ENCODE assay signal across 20 cellular contexts in genomic region chr3:49009391-49009790, GRCh38. TPM values are rescaled to one million over a fixed set of nuclear protein-coding genes. Genes with fewer than 3 reads are reported as not detected.
DNase-seq lines count a peak whose midpoint lies in the region; ATAC-seq, FAIRE-seq and TF ChIP-seq lines count a peak whose summit lies in the region.
"Had no signal": no experiment of that assay in that cellular context is flagged by ENCODE, and none has a peak within 500 bp of the region (broad histone marks: within the 10 kb centered on the region; RNA-seq: fewer than 3 reads in every experiment).

No MANE protein-coding gene starts in this region.

- H3K4me3 ChIP-seq in CD8-positive, alpha-beta T cell (ENCODE audit: low read depth, low read length) = no peak overlapping the region
- H3K4me3 ChIP-seq in astrocyte (ENCODE audit: insufficient read depth, low read depth, low read length) (no peak overlapping the region), neural progenitor cell (no peak overlapping the region)
- H3K4me3 ChIP-seq: breast epithelium, esophagus muscularis mucosa, K562 had no signal

- H3K27me3 ChIP-seq in CD8-positive, alpha-beta T cell (ENCODE audit: insufficient read depth, low read length) = no peaks in the 10 kb centered on the region
- H3K27me3 ChIP-seq in astrocyte (ENCODE audit: insufficient read depth, low read length) (no peaks in the 10 kb centered on the region), neural progenitor cell (no peaks in the 10 kb centered on the region)
- H3K27me3 ChIP-seq: breast epithelium, esophagus muscularis mucosa had no signal

- ATAC-seq in CD8-positive, alpha-beta T cell = no peak
- no peak for ATAC-seq in HG03196 (IDR thresholded peaks at IDR 0.05; ENCODE audit: unreplicated experiment)
- ATAC-seq: K562 had no signal

- H3K9me3 ChIP-seq in CD8-positive, alpha-beta T cell (ENCODE audit: low read length) = no peaks in the 10 kb centered on the region
- H3K9me3 ChIP-seq in astrocyte (ENCODE audit: insufficient read depth, low read depth, low read length) = no peaks in the 10 kb centered on the region
- H3K9me3 ChIP-seq in neural progenitor cell (ENCODE audit: low read depth) = no peaks in the 10 kb centered on the region
- H3K9me3 ChIP-seq: breast epithelium, esophagus muscularis mucosa had no signal

- peaks cover 18% of the 10 kb centered on the region for H3K36me3 ChIP-seq in CD8-positive, alpha-beta T cell (ENCODE audit: insufficient read depth, low read length)
- H3K36me3 ChIP-seq in astrocyte (ENCODE audit: insufficient read depth, low read length) (peaks cover 11% of the 10 kb centered on the region), neural progenitor cell (no peaks in the 10 kb centered on the region)
- H3K36me3 ChIP-seq: breast epithelium had no signal

- H4K20me1 ChIP-seq in astrocyte (ENCODE audit: insufficient read depth, low read length) = peaks cover 57% of the 10 kb centered on the region
- H4K20me1 ChIP-seq in neural progenitor cell (ENCODE audit: low read depth) = peaks cover 65% of the 10 kb centered on the region

- peaks cover 15% of the 10 kb centered on the region for H3K4me1 ChIP-seq in CD8-positive, alpha-beta T cell (ENCODE audit: insufficient read depth, low read length)
- H3K4me1 ChIP-seq in astrocyte (ENCODE audit: insufficient read depth, low read length) (peaks cover 16% of the 10 kb centered on the region), neural progenitor cell (peaks cover 13% of the 10 kb centered on the region)
- H3K4me1 ChIP-seq: breast epithelium had no signal

- H3K27ac ChIP-seq in CD8-positive, alpha-beta T cell (ENCODE audit: low read depth, low read length) = no peak overlapping the region
- H3K27ac ChIP-seq in astrocyte (ENCODE audit: low read depth, low read length) (no peak overlapping the region), neural progenitor cell (no peak overlapping the region)
- H3K27ac ChIP-seq: C4-2B had no signal

- H3K9ac ChIP-seq in astrocyte (ENCODE audit: low read length) = no peak overlapping the region
- H3K9ac ChIP-seq in neural progenitor cell = no peak overlapping the region

- no peak for DNase-seq in CD8-positive, alpha-beta T cell
- DNase-seq in HFFc6 (no peak), astrocyte (ENCODE audit: low read depth) (no peak), neural progenitor cell (ENCODE audit: low spot score) (no peak), NCI-H526 (lab: John Stamatoyannopoulos, UW) (no peak), head of caudate nucleus (no peak)
- DNase-seq: activated CD4-positive, alpha-beta T cell treated with anti-CD3 and anti-CD28 coated beads, Interleukin-2, amount 50 U/mL, for 1 hour; activated gamma-delta T cell; GOT3; mesenchymal stem cell; NCI-H526 treated with DMSO at 0.1 percent for 48 hours; SIG-M5; stimulated activated CD4-positive, alpha-beta T cell treated with anti-CD3 and anti-CD28 coated beads, Interleukin-2, amount 100 ng/mL, for 48 hours; T1000 had no signal

- no peak overlapping the region for H2AFZ ChIP-seq in astrocyte (ENCODE audit: low read depth, low read length)
- H2AFZ ChIP-seq in neural progenitor cell (replicated peaks) = no peak overlapping the region

- peak overlapping the region; percentile 26 for H3K4me3 Mint-ChIP-seq in CD8-positive, alpha-beta T cell
- H3K4me3 Mint-ChIP-seq in HFFc6 (peak overlapping the region; percentile 98; the same call in 1 of the 2 replicates), astrocyte (ENCODE audit: unreplicated experiment) (no peak overlapping the region), neural progenitor cell (peak overlapping the region; percentile 32)

- peaks cover 45% of the 10 kb centered on the region for H3K36me3 Mint-ChIP-seq in CD8-positive, alpha-beta T cell
- H3K36me3 Mint-ChIP-seq in HFFc6 (ENCODE audit: low read depth) (peaks cover 12% of the 10 kb centered on the region; the same call in 1 of the 2 replicates), astrocyte (ENCODE audit: low read depth, unreplicated experiment) (peaks cover 13% of the 10 kb centered on the region), neural progenitor cell (peaks cover 10% of the 10 kb centered on the region)

- intact Hi-C loops in CD8-positive, alpha-beta T cell (cut with DNase I, micrococcal nuclease) = loop anchor here in 1 of 2 experiments (5.0 kb wide), 2 partner anchors 292 to 452 kb away; partner anchors contain the start of genes IP6K2 and PFKFB4
- intact Hi-C loops in head of caudate nucleus (cut with DNase I) = no loop called here

- no peak for FAIRE-seq in astrocyte (lab: Jason Lieb, UNC)
- FAIRE-seq: islet of Langerhans, K562 had no signal

- H3K4me2 ChIP-seq in astrocyte (ENCODE audit: low read length) (peak overlapping the region; percentile 35), neural progenitor cell (no peak overlapping the region)

- H3K79me2 ChIP-seq in astrocyte (ENCODE audit: insufficient read depth, low read length) = peaks cover 79% of the 10 kb centered on the region
- H3K79me2 ChIP-seq in neural progenitor cell (ENCODE audit: low read depth) = peaks cover 64% of the 10 kb centered on the region

- POLR2A ChIA-PET in CD8-positive, alpha-beta T cell (lab: Charles Lee) = interaction anchor here (1.6 to 6.1 kb wide), 3 partner anchors 8 to 20 kb away, joined by 6 to 122 read pairs (median 42); partner anchors contain the start of genes DALRD3, IMPDH2 and NDUFAF3

- H3K9me3 Mint-ChIP-seq in CD8-positive, alpha-beta T cell = no peaks in the 10 kb centered on the region
- no peaks in the 10 kb centered on the region for H3K9me3 Mint-ChIP-seq in HFFc6
- no peaks in the 10 kb centered on the region for H3K9me3 Mint-ChIP-seq in astrocyte (ENCODE audit: unreplicated experiment)
- H3K9me3 Mint-ChIP-seq in neural progenitor cell = peaks cover 3% of the 10 kb centered on the region

- CTCF ChIA-PET in CD8-positive, alpha-beta T cell (lab: Charles Lee) = interaction anchor here (0.6 to 14.2 kb wide), 3 partner anchors 11 to 21 kb away, joined by 3 to 178 read pairs (median 76); partner anchors contain the start of genes DALRD3, NDUFAF3 and P4HTM

- H3K27me3 Mint-ChIP-seq in CD8-positive, alpha-beta T cell (ENCODE audit: low read depth) = no peaks in the 10 kb centered on the region
- peaks cover 4% of the 10 kb centered on the region for H3K27me3 Mint-ChIP-seq in HFFc6 (ENCODE audit: insufficient read depth)
- H3K27me3 Mint-ChIP-seq in astrocyte (ENCODE audit: low read depth, unreplicated experiment) = no peaks in the 10 kb centered on the region
- peaks cover 8% of the 10 kb centered on the region for H3K27me3 Mint-ChIP-seq in neural progenitor cell (ENCODE audit: insufficient read depth, low read depth)

- H3K27ac Mint-ChIP-seq in CD8-positive, alpha-beta T cell = no peak overlapping the region
- peak overlapping the region; percentile 33; the same call in 1 of the 2 replicates for H3K27ac Mint-ChIP-seq in HFFc6
- no peak overlapping the region for H3K27ac Mint-ChIP-seq in astrocyte (ENCODE audit: unreplicated experiment)
- H3K27ac Mint-ChIP-seq in neural progenitor cell = no peak overlapping the region

- peaks cover 14% of the 10 kb centered on the region for H3F3A ChIP-seq in neural progenitor cell (ENCODE audit: low read depth)

- peaks cover 30% of the 10 kb centered on the region for H3K4me1 Mint-ChIP-seq in CD8-positive, alpha-beta T cell (ENCODE audit: low read depth)
- H3K4me1 Mint-ChIP-seq in HFFc6 (ENCODE audit: low read depth) (peaks cover 28% of the 10 kb centered on the region), astrocyte (ENCODE audit: low read depth, unreplicated experiment) (peaks cover 8% of the 10 kb centered on the region), neural progenitor cell (peaks cover 19% of the 10 kb centered on the region)

- no peak for TF ChIP-seq CTCF in CD8-positive, alpha-beta T cell (IDR thresholded peaks at IDR 0.05)
- no peak for TF ChIP-seq CTCF in HFFc6 (IDR thresholded peaks at IDR 0.05)
- no peak for TF ChIP-seq CTCF in astrocyte (IDR thresholded peaks at IDR 0.05; ENCODE audit: insufficient read depth, low read depth, low read length)
- TF ChIP-seq CTCF in neural progenitor cell (IDR thresholded peaks at IDR 0.05) = no peak

RNA-seq across cellular contexts. Expression of gene WDR6, which starts 2.2 kb away (rescaled TPM):
- 100 to 1,000 TPM; 112 to 130 TPM for total RNA-seq in CD8-positive, alpha-beta T cell
- total RNA-seq in HFFc6 (2021; fragmentation: NEBNext Ultra II Directional; extraction: Animal tissue kit (Norgen Biotek cat#: 25700)) = 100 to 1,000 TPM; 107 to 123 (median 115) TPM
- 107 and 130 TPM in 2 replicates for total RNA-seq in astrocyte
- total RNA-seq in neural progenitor cell (ENCODE audit: low replicate concordance) = 131 and 215 TPM in 2 replicates

RNA-seq across cellular contexts. Expression of gene DALRD3, which starts 9.0 kb away (rescaled TPM):
- total RNA-seq in CD8-positive, alpha-beta T cell = 10 to 100 TPM; 12.0 to 13.2 TPM
- 10 to 100 TPM; 25.3 to 33.9 (median 29.5) TPM for total RNA-seq in HFFc6 (2021; fragmentation: NEBNext Ultra II Directional; extraction: Animal tissue kit (Norgen Biotek cat#: 25700))
- total RNA-seq in astrocyte = 18.5 and 25.1 TPM in 2 replicates
- total RNA-seq in neural progenitor cell (ENCODE audit: low replicate concordance) = 32.9 and 57.4 TPM in 2 replicates

RNA-seq across cellular contexts. Expression of gene NDUFAF3, which starts 12.5 kb away (rescaled TPM):
- 10 to 100 TPM; 44.4 to 48.5 TPM for total RNA-seq in CD8-positive, alpha-beta T cell
- 100 to 1,000 TPM; 129 to 164 (median 153) TPM for total RNA-seq in HFFc6 (2021; fragmentation: NEBNext Ultra II Directional; extraction: Animal tissue kit (Norgen Biotek cat#: 25700))
- total RNA-seq in astrocyte (75.4 and 84.8 TPM in 2 replicates), neural progenitor cell (ENCODE audit: low replicate concordance) (26.2 and 36.8 TPM in 2 replicates)

RNA-seq across cellular contexts. Expression of gene P4HTM, which starts 19.4 kb away (rescaled TPM):
- total RNA-seq in CD8-positive, alpha-beta T cell = 10 to 100 TPM; 41.5 to 41.8 TPM
- total RNA-seq in HFFc6 (2021; fragmentation: NEBNext Ultra II Directional; extraction: Animal tissue kit (Norgen Biotek cat#: 25700)) = 10 to 100 TPM; 29.1 to 41.4 (median 31.6) TPM
- total RNA-seq in astrocyte (25.0 and 28.1 TPM in 2 replicates), neural progenitor cell (ENCODE audit: low replicate concordance) (15.3 and 34.6 TPM in 2 replicates)

RNA-seq across cellular contexts. Expression of gene IMPDH2, which starts 19.8 kb away (rescaled TPM):
- 100 to 1,000 TPM; 115 to 117 TPM for total RNA-seq in CD8-positive, alpha-beta T cell
- 100 to 1,000 TPM; 195 to 228 (median 202) TPM for total RNA-seq in HFFc6 (2021; fragmentation: NEBNext Ultra II Directional; extraction: Animal tissue kit (Norgen Biotek cat#: 25700))
- 111 and 119 TPM in 2 replicates for total RNA-seq in astrocyte
- total RNA-seq in neural progenitor cell (ENCODE audit: low replicate concordance) = 271 and 313 TPM in 2 replicates
